19 cellular contexts compared by ENCODE assay signal in genomic region chr2:62209427-62209991, GRCh38. TPM values are rescaled to one million over a fixed set of nuclear protein-coding genes. Genes with fewer than 3 reads are reported as not detected.
DNase-seq lines count a peak whose midpoint lies in the region; ATAC-seq lines count a peak whose summit lies in the region.
"Had no signal": no experiment of that assay in that cellular context is flagged by ENCODE, and none has a peak within 500 bp of the region (broad histone marks: within the 10 kb centered on the region; RNA-seq: fewer than 3 reads in every experiment).

No MANE protein-coding gene starts in this region.

- peak overlapping the region; percentile 47 for H3K4me3 ChIP-seq in CD4-positive, CD25-positive, alpha-beta regulatory T cell (ENCODE audit: low read depth, low read length)
- H3K4me3 ChIP-seq in CD4-positive, alpha-beta memory T cell (ENCODE audit: low read length in 2 of 2) = no peak overlapping the region
- H3K4me3 ChIP-seq: cardiac muscle cell, GM23248, psoas muscle, suprapubic skin had no signal

- H3K4me3 Mint-ChIP-seq in CD4-positive, CD25-positive, alpha-beta regulatory T cell = peak overlapping the region; percentile 49 to 81 (median 68)
- peak overlapping the region in 1 of 8 donors; percentile 13 for H3K4me3 Mint-ChIP-seq in CD4-positive, alpha-beta memory T cell
- H3K4me3 Mint-ChIP-seq in activated T-helper 17 cell treated with anti-CD3 and anti-CD28 coated beads, Interleukin-2, amount 50 U/mL, for 72 hours = peak overlapping the region; percentile 10
- H3K4me3 Mint-ChIP-seq in naive B cell = no peak overlapping the region
- H3K4me3 Mint-ChIP-seq: neural crest cell had no signal

- intact Hi-C loops in CD4-positive, alpha-beta memory T cell (cut with micrococcal nuclease) = no loop called here

- no peaks in the 10 kb centered on the region for H3K27me3 ChIP-seq in CD4-positive, CD25-positive, alpha-beta regulatory T cell (ENCODE audit: control insufficient read depth, insufficient read depth, low read length)
- H3K27me3 ChIP-seq in CD4-positive, alpha-beta memory T cell (ENCODE audit: insufficient read depth, low read length) = no peaks in the 10 kb centered on the region
- H3K27me3 ChIP-seq: cardiac muscle cell, suprapubic skin had no signal

- no peak for DNase-seq in CD4-positive, CD25-positive, alpha-beta regulatory T cell
- DNase-seq in CD4-positive, alpha-beta memory T cell = no peak
- no peak for DNase-seq in naive B cell
- no peak for DNase-seq in SW480 (ENCODE audit: low spot score)
- DNase-seq in H4 (ENCODE audit: low spot score) = no peak
- DNase-seq: AML-193; amygdala; foreskin melanocyte; GM23248; hypothalamus; NCI-H1417 treated with DMSO at 0.1 percent for 48 hours; psoas muscle; stimulated activated CD4-positive, alpha-beta T cell treated with anti-CD3 and anti-CD28 coated beads, Interleukin-4, amount 100 ng/mL, for 24 hours; SW 1271 had no signal

- H3K36me3 Mint-ChIP-seq in CD4-positive, CD25-positive, alpha-beta regulatory T cell = peaks cover 46% of the 10 kb centered on the region
- peaks cover 34 to 40% of the 10 kb centered on the region in 2 donors for H3K36me3 Mint-ChIP-seq in CD4-positive, alpha-beta memory T cell
- H3K36me3 Mint-ChIP-seq in activated T-helper 17 cell treated with anti-CD3 and anti-CD28 coated beads, Interleukin-2, amount 50 U/mL, for 72 hours (ENCODE audit: low read depth) = peaks cover 31% of the 10 kb centered on the region
- peaks cover 16 to 26% of the 10 kb centered on the region in 2 donors for H3K36me3 Mint-ChIP-seq in naive B cell

- H3K9me3 ChIP-seq in CD4-positive, CD25-positive, alpha-beta regulatory T cell (ENCODE audit: control insufficient read depth in 2 of 2, low read length in 2 of 2) = peaks cover 3 to 12% of the 10 kb centered on the region in 2 experiments
- no peaks in the 10 kb centered on the region for H3K9me3 ChIP-seq in CD4-positive, alpha-beta memory T cell (ENCODE audit: control insufficient read depth in 1 of 2, low read length in 2 of 2)
- H3K9me3 ChIP-seq: psoas muscle, suprapubic skin had no signal

- H3K36me3 ChIP-seq in CD4-positive, CD25-positive, alpha-beta regulatory T cell (ENCODE audit: control insufficient read depth, insufficient read depth, low read length) = peaks cover 3% of the 10 kb centered on the region
- no peaks in the 10 kb centered on the region for H3K36me3 ChIP-seq in CD4-positive, alpha-beta memory T cell (ENCODE audit: insufficient read depth, low read length)
- H3K36me3 ChIP-seq: cardiac muscle cell, suprapubic skin had no signal

- peaks cover 0 to 13% (median 3%) of the 10 kb centered on the region in 7 donors for H3K9me3 Mint-ChIP-seq in CD4-positive, CD25-positive, alpha-beta regulatory T cell
- H3K9me3 Mint-ChIP-seq in CD4-positive, alpha-beta memory T cell = peaks cover 1 to 24% (median 10%) of the 10 kb centered on the region in 8 donors
- H3K9me3 Mint-ChIP-seq in activated T-helper 17 cell treated with anti-CD3 and anti-CD28 coated beads, Interleukin-2, amount 50 U/mL, for 72 hours = peaks cover 7% of the 10 kb centered on the region
- H3K9me3 Mint-ChIP-seq in naive B cell = peaks cover 5 to 16% (median 8%) of the 10 kb centered on the region in 7 donors
- H3K9me3 Mint-ChIP-seq: neural crest cell had no signal

- no peaks in the 10 kb centered on the region for H3K27me3 Mint-ChIP-seq in CD4-positive, CD25-positive, alpha-beta regulatory T cell
- H3K27me3 Mint-ChIP-seq in CD4-positive, alpha-beta memory T cell = no peaks in the 10 kb centered on the region
- no peaks in the 10 kb centered on the region for H3K27me3 Mint-ChIP-seq in activated T-helper 17 cell treated with anti-CD3 and anti-CD28 coated beads, Interleukin-2, amount 50 U/mL, for 72 hours
- no peaks in the 10 kb centered on the region for H3K27me3 Mint-ChIP-seq in naive B cell

- no peak for ATAC-seq in CD4-positive, CD25-positive, alpha-beta regulatory T cell (ENCODE audit: low read depth in 2 of 2)
- ATAC-seq in activated T-helper 17 cell treated with anti-CD3 and anti-CD28 coated beads, Interleukin-2, amount 50 U/mL, for 72 hours (replicated peaks) = no peak
- ATAC-seq in naive B cell (ENCODE audit: low read depth in 2 of 2) (no peak), HG03280 (IDR thresholded peaks at IDR 0.05; ENCODE audit: unreplicated experiment) (no peak)
- ATAC-seq: psoas muscle had no signal

- H3K4me1 Mint-ChIP-seq in CD4-positive, CD25-positive, alpha-beta regulatory T cell = peaks cover 60 to 98% (median 74%) of the 10 kb centered on the region in 4 donors
- H3K4me1 Mint-ChIP-seq in CD4-positive, alpha-beta memory T cell = peaks cover 53 to 93% (median 74%) of the 10 kb centered on the region in 4 donors
- peaks cover 32% of the 10 kb centered on the region for H3K4me1 Mint-ChIP-seq in activated T-helper 17 cell treated with anti-CD3 and anti-CD28 coated beads, Interleukin-2, amount 50 U/mL, for 72 hours
- peaks cover 74 to 89% (median 85%) of the 10 kb centered on the region in 3 donors for H3K4me1 Mint-ChIP-seq in naive B cell

- H3K27ac Mint-ChIP-seq in CD4-positive, CD25-positive, alpha-beta regulatory T cell = peak overlapping the region; percentile 48 to 76 (median 49)
- H3K27ac Mint-ChIP-seq in CD4-positive, alpha-beta memory T cell = peak overlapping the region in 6 of 7 donors; percentile 4 to 62 (median 44)
- H3K27ac Mint-ChIP-seq in activated T-helper 17 cell treated with anti-CD3 and anti-CD28 coated beads, Interleukin-2, amount 50 U/mL, for 72 hours = peak overlapping the region; percentile 83
- H3K27ac Mint-ChIP-seq in naive B cell = peak overlapping the region in 5 of 6 donors; percentile 13 to 82 (median 51)

- CTCF ChIA-PET in CD4-positive, alpha-beta memory T cell (lab: Charles Lee; ENCODE audit: partially characterized antibody) = interaction anchor here (0.9 to 1.8 kb wide), 2 partner anchors 8 to 12 kb away, joined by 3 read pairs; no protein-coding TSS in a partner anchor

- POLR2A ChIA-PET in CD4-positive, alpha-beta memory T cell (lab: Charles Lee; ENCODE audit: partially characterized antibody) = interaction anchor here (0.5 kb wide), 1 partner anchor 355 kb away, joined by 3 read pairs; no protein-coding TSS in a partner anchor

- peaks cover 81% of the 10 kb centered on the region for H3K4me1 ChIP-seq in CD4-positive, CD25-positive, alpha-beta regulatory T cell (ENCODE audit: control insufficient read depth, insufficient read depth, low read length, poor library complexity, severe bottlenecking)
- H3K4me1 ChIP-seq in CD4-positive, alpha-beta memory T cell (ENCODE audit: insufficient read depth, low read length) = peaks cover 67% of the 10 kb centered on the region
- H3K4me1 ChIP-seq: psoas muscle had no signal

- H3K27ac ChIP-seq in CD4-positive, CD25-positive, alpha-beta regulatory T cell (ENCODE audit: insufficient read depth, low read length, poor library complexity, severe bottlenecking) = peak overlapping the region; percentile 20
- H3K27ac ChIP-seq in CD4-positive, alpha-beta memory T cell (ENCODE audit: low read depth, low read length) = no peak overlapping the region
- H3K27ac ChIP-seq: cardiac muscle cell, GM23248, psoas muscle, suprapubic skin had no signal

RNA-seq across cellular contexts. Expression of gene B3GNT2, which starts 13.6 kb away (rescaled TPM):
- 61.5 TPM for total RNA-seq in CD4-positive, CD25-positive, alpha-beta regulatory T cell
- polyA plus RNA-seq in CD4-positive, CD25-positive, alpha-beta regulatory T cell = 10 to 100 TPM; 34.8 to 48.4 (median 39.5) TPM
- total RNA-seq in CD4-positive, alpha-beta memory T cell = 10 to 100 TPM; 18.3 to 18.8 TPM
- polyA plus RNA-seq in CD4-positive, alpha-beta memory T cell = 10 to 100 TPM; 29.8 to 55.7 TPM
- total RNA-seq in activated T-helper 17 cell treated with anti-CD3 and anti-CD28 coated beads, Interleukin-2, amount 50 U/mL, for 72 hours = 10 to 100 TPM; 15.0 to 20.1 TPM
- polyA plus RNA-seq in naive B cell (ENCODE audit: low read depth in 6 of 6) = 10 to 100 TPM; 24.8 to 43.4 (median 36.5) TPM
- total RNA-seq in H4 (2014; rRNA removed; shearing (Covaris generic)) = 18.7 and 21.9 TPM in 2 replicates

Comparison
In these comparisons a context has a peak if more than half of its experiments do, and no peak if none do; other contexts are left out.
1. H3K4me3 Mint-ChIP-seq: peak in CD4-positive, CD25-positive, alpha-beta regulatory T cell (4 of 4) and activated T-helper 17 cell treated with anti-CD3 and anti-CD28 coated beads, Interleukin-2, amount 50 U/mL, for 72 hours (single experiment); none in naive B cell (0 of 8).
2. Peak in every context shown above with its lines, with median percentiles within 50 percentile points of each other: H3K27ac Mint-ChIP-seq.